ENCODE assay signal across 16 cellular contexts in the genomic region with DNA sequence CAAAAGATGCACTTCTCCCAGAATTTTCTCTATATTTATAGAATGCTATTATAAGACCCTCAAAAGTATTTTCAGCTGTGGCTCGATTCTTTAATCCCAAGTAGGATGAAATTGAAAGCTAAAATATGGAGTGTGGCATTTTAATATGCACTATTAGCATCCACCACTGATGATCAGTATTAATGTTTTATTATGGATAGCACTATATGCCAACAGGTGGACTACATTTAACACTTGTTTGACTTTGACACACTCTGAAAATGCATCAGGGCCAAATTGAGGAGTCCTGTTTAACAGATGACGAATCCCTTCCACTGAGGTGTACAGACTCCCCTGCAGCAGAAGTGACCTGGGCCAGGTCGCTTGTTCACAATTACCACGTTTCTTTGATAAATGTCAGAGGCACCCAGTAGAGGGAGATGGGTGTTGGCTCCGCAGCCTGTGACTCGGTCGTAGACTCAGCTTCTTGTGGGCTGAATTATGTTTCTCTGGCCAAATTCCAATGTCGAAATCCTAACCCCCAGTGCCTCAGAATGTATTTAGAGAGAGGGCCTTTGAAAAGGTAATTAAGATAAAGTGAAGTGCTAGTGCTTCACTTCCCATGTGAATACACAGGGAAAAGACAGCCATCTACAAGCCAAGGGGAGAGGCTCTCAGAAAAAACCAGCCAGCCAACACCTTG. TPM values are rescaled to one million over a fixed set of nuclear protein-coding genes. Genes with fewer than 3 reads are reported as not detected.
A peak's percentile ranks its signal among the peaks of the same experiment; 100 is the strongest.
DNase-seq lines count a peak whose midpoint lies in the region; ATAC-seq and TF ChIP-seq lines count a peak whose summit lies in the region.
"Had no signal": no experiment of that assay in that cellular context is flagged by ENCODE, and none has a peak within 500 bp of the region (broad histone marks: within the 10 kb centered on the region; RNA-seq: fewer than 3 reads in every experiment).

No MANE protein-coding gene starts in this region.

- peak; percentile 33 for TF ChIP-seq CTCF in Calu3 (IDR thresholded peaks at IDR 0.05; ENCODE audit: unreplicated experiment)
- TF ChIP-seq CTCF in WTC11 (IDR thresholded peaks at IDR 0.05), result no peak
- TF ChIP-seq CTCF in neural progenitor cell (IDR thresholded peaks at IDR 0.05), result no peak

- H3K4me3 ChIP-seq in neural progenitor cell, result no peak overlapping the region
- H3K4me3 ChIP-seq: BLaER1 had no signal

- H3K27me3 ChIP-seq in neural progenitor cell, result no peaks in the 10 kb centered on the region
- H3K27me3 ChIP-seq: BLaER1 had no signal

- no peak overlapping the region for H2AFZ ChIP-seq in neural progenitor cell (replicated peaks)

- no peak overlapping the region for H3K27ac Mint-ChIP-seq in Calu3 (ENCODE audit: unreplicated experiment)
- H3K27ac Mint-ChIP-seq in WTC11, result no peak overlapping the region
- H3K27ac Mint-ChIP-seq in neural progenitor cell, result no peak overlapping the region

- no peaks in the 10 kb centered on the region for H3F3A ChIP-seq in neural progenitor cell (ENCODE audit: low read depth)

- H3K27me3 Mint-ChIP-seq in Calu3 (ENCODE audit: unreplicated experiment), result peaks cover 7% of the 10 kb centered on the region
- H3K27me3 Mint-ChIP-seq in WTC11 (ENCODE audit: low read depth), result no peaks in the 10 kb centered on the region; the same call in 1 of the 2 replicates
- H3K27me3 Mint-ChIP-seq in neural progenitor cell (ENCODE audit: insufficient read depth, low read depth), result no peaks in the 10 kb centered on the region

- no peak overlapping the region for H3K27ac ChIP-seq in neural progenitor cell
- H3K27ac ChIP-seq: BLaER1 had no signal

- ATAC-seq in WTC11 (peak; percentile 81), left colon (peak; percentile 58)

- no peak overlapping the region for H3K4me2 ChIP-seq in neural progenitor cell
- H3K4me2 ChIP-seq: BLaER1 had no signal

- no peak overlapping the region for H3K9ac ChIP-seq in neural progenitor cell
- H3K9ac ChIP-seq: BLaER1 had no signal

- CTCF ChIA-PET in Calu3 (lab: Charles Lee) (interaction anchor here (0.7 to 1.0 kb wide), 2 partner anchors 11 to 23 kb away, joined by 3 read pairs; no protein-coding TSS in a partner anchor), WTC11 (lab: Charles Lee) (interaction anchor here (0.8 to 1.8 kb wide), 6 partner anchors 17 to 67 kb away, joined by 3 to 5 read pairs (median 3); no protein-coding TSS in a partner anchor)

- POLR2A ChIA-PET in WTC11 (lab: Charles Lee), result no interaction called here

- H3K4me3 Mint-ChIP-seq in Calu3 (ENCODE audit: low read depth, unreplicated experiment) (no peak overlapping the region), WTC11 (no peak overlapping the region), neural progenitor cell (no peak overlapping the region)

- peaks cover 3% of the 10 kb centered on the region for H4K20me1 ChIP-seq in neural progenitor cell (ENCODE audit: low read depth)
- H4K20me1 ChIP-seq: BLaER1 had no signal

- no peaks in the 10 kb centered on the region for H3K79me2 ChIP-seq in neural progenitor cell (ENCODE audit: low read depth)

- H3K9me3 Mint-ChIP-seq in Calu3 (ENCODE audit: low read depth, unreplicated experiment) (no peaks in the 10 kb centered on the region), WTC11 (no peaks in the 10 kb centered on the region), neural progenitor cell (no peaks in the 10 kb centered on the region)

- no peaks in the 10 kb centered on the region for H3K36me3 Mint-ChIP-seq in Calu3 (ENCODE audit: insufficient read depth, unreplicated experiment)
- no peaks in the 10 kb centered on the region for H3K36me3 Mint-ChIP-seq in WTC11
- H3K36me3 Mint-ChIP-seq in neural progenitor cell, result no peaks in the 10 kb centered on the region

- H3K9me3 ChIP-seq in neural progenitor cell (ENCODE audit: low read depth), result no peaks in the 10 kb centered on the region
- H3K9me3 ChIP-seq: BLaER1 had no signal

- intact Hi-C loops in Calu3 (cut with micrococcal nuclease; ENCODE audit: unreplicated experiment) (no loop called here), left colon (cut with DNase I, micrococcal nuclease) (no loop called here)

- H3K36me3 ChIP-seq in neural progenitor cell, result no peaks in the 10 kb centered on the region
- H3K36me3 ChIP-seq: BLaER1 had no signal

- H3K4me1 Mint-ChIP-seq in Calu3 (ENCODE audit: low read depth, unreplicated experiment) (no peaks in the 10 kb centered on the region), WTC11 (peaks cover 24% of the 10 kb centered on the region), neural progenitor cell (no peaks in the 10 kb centered on the region)

- BruUV-seq in Calu3 (replicated peaks; lab: Mats Ljungman, UMichigan), result no TSS peak

- DNase-seq in Calu3 (peak; percentile 58), LoVo (ENCODE audit: low spot score) (peak; percentile 25), WTC11 (ENCODE audit: low spot score) (no peak), left colon (no peak), NCI-H2081 (lab: John Stamatoyannopoulos, UW) (no peak), neural progenitor cell (ENCODE audit: low spot score) (no peak), NCI-H82 treated with DMSO at 0.1 percent for 48 hours (lab: John Stamatoyannopoulos, UW; ENCODE audit: unreplicated experiment) (no peak)
- no peak for DNase-seq in activated CD8-positive, alpha-beta memory T cell treated with anti-CD3 and anti-CD28 coated beads for 24 hours
- DNase-seq: activated CD8-positive, alpha-beta memory T cell treated with anti-CD3 and anti-CD28 coated beads, Interleukin-2, amount 50 U/mL, for 48 hours; anterior cingulate cortex; erythroblast; H7; Karpas-422; OCI-M1; T1000 had no signal

- no peaks in the 10 kb centered on the region for H3K4me1 ChIP-seq in neural progenitor cell
- H3K4me1 ChIP-seq: BLaER1 had no signal

TF ChIP-seq in WTC11, 78 proteins besides CTCF, POLR2A, EP300 and RAD21:
- TF ChIP-seq ZNF138 (CRISPR knock-in tag; conservative IDR thresholded peaks at IDR 0.05), result no peak
- TF ChIP-seq, protein P1, sequence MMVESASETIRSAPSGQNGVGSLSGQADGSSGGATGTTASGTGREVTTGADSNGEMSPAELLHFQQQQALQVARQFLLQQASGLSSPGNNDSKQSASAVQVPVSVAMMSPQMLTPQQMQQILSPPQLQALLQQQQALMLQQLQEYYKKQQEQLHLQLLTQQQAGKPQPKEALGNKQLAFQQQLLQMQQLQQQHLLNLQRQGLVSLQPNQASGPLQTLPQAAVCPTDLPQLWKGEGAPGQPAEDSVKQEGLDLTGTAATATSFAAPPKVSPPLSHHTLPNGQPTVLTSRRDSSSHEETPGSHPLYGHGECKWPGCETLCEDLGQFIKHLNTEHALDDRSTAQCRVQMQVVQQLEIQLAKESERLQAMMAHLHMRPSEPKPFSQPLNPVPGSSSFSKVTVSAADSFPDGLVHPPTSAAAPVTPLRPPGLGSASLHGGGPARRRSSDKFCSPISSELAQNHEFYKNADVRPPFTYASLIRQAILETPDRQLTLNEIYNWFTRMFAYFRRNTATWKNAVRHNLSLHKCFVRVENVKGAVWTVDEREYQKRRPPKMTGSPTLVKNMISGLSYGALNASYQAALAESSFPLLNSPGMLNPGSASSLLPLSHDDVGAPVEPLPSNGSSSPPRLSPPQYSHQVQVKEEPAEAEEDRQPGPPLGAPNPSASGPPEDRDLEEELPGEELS (CRISPR knock-in tag; IDR thresholded peaks at IDR 0.05), result no peak
- no peak for TF ChIP-seq ZNF416 (CRISPR knock-in tag; IDR thresholded peaks at IDR 0.05)
- TF ChIP-seq, protein P2, sequence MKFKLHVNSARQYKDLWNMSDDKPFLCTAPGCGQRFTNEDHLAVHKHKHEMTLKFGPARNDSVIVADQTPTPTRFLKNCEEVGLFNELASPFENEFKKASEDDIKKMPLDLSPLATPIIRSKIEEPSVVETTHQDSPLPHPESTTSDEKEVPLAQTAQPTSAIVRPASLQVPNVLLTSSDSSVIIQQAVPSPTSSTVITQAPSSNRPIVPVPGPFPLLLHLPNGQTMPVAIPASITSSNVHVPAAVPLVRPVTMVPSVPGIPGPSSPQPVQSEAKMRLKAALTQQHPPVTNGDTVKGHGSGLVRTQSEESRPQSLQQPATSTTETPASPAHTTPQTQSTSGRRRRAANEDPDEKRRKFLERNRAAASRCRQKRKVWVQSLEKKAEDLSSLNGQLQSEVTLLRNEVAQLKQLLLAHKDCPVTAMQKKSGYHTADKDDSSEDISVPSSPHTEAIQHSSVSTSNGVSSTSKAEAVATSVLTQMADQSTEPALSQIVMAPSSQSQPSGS (CRISPR knock-in tag; IDR thresholded peaks at IDR 0.05; ENCODE audit: borderline replicate concordance, low read depth), result no peak
- no peak for TF ChIP-seq GTF2I (CRISPR knock-in tag; conservative IDR thresholded peaks at IDR 0.05)
- TF ChIP-seq SOX15 (CRISPR knock-in tag; IDR thresholded peaks at IDR 0.05), result no peak
- TF ChIP-seq, protein P3, sequence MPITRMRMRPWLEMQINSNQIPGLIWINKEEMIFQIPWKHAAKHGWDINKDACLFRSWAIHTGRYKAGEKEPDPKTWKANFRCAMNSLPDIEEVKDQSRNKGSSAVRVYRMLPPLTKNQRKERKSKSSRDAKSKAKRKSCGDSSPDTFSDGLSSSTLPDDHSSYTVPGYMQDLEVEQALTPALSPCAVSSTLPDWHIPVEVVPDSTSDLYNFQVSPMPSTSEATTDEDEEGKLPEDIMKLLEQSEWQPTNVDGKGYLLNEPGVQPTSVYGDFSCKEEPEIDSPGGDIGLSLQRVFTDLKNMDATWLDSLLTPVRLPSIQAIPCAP (CRISPR knock-in tag; IDR thresholded peaks at IDR 0.05), result no peak
- TF ChIP-seq ETV6 (CRISPR knock-in tag; IDR thresholded peaks at IDR 0.05), result no peak
- TF ChIP-seq TEAD4 (CRISPR knock-in tag; IDR thresholded peaks at IDR 0.05), result no peak

RNA-seq across cellular contexts. Expression of a gene that starts 48.1 kb away (rescaled TPM):
- total RNA-seq in Calu3 (2022) (4.9 and 6.4 TPM in 2 replicates), WTC11 (2021) (9.9 to 11.4 TPM (median 10.5 TPM) in 3 replicates), left colon (1 to 10 TPM; 1.7 to 2.1 TPM), neural progenitor cell (ENCODE audit: low replicate concordance) (5.2 and 5.5 TPM in 2 replicates)

Comparison
In these comparisons a context has a peak if more than half of its experiments do, and no peak if none do; other contexts are left out.
1. DNase-seq: peak in Calu3 (single experiment) and LoVo (single experiment); none in WTC11 (single experiment), left colon (0 of 2), NCI-H2081 (0 of 2), neural progenitor cell (single experiment), activated CD8-positive, alpha-beta memory T cell treated with anti-CD3 and anti-CD28 coated beads for 24 hours (single experiment) and NCI-H82 treated with DMSO at 0.1 percent for 48 hours (single experiment).